In the genomic region with DNA sequence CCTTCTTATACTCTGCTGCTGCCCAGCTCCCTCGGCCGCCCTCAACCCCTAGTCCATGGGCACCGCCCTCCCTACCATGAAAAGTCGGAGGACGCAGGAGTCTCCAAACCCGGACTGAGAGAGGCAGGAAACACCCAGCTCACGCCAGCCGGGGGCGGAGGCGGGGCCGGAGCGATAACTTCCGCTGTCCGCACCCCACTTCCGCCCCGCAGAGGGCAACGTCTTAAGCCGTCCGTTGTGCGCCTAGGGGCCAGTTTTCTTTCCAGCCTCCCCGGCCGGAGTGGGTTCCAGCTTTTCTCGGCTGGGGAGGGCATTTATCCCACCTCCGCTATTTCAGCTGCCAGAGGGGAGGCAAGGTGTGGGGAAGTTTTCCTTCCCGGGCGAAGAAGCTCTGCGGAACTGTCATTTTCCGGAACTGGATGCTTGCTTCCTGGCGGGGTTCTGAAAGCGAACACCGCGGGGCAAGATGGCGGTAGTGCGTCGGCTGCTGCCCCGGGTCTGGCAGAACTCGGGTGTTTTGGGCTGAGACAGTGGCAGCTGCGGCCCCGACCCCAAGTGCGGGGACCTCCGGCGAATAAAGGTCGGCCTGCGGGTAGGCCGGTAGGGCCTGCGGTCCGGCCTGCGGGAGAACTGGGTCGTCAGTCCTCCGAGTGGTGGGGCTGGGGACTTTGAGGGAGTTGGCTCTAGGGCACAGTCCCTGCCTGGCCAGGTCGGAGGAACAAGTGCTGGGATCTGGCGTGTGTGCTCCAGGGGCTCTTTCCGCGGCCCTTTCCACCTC, we compare ENCODE assay signal across 8 cellular contexts.
DNase-seq lines count a peak whose midpoint lies in the region; ATAC-seq and TF ChIP-seq lines count a peak whose summit lies in the region.

A gene with protein sequence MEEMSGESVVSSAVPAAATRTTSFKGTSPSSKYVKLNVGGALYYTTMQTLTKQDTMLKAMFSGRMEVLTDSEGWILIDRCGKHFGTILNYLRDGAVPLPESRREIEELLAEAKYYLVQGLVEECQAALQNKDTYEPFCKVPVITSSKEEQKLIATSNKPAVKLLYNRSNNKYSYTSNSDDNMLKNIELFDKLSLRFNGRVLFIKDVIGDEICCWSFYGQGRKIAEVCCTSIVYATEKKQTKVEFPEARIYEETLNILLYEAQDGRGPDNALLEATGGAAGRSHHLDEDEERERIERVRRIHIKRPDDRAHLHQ (minus strand): TSS at position 116 of the 778 bp plus-strand sequence. CDS start 38 bp downstream, at position 78.
A gene with protein sequence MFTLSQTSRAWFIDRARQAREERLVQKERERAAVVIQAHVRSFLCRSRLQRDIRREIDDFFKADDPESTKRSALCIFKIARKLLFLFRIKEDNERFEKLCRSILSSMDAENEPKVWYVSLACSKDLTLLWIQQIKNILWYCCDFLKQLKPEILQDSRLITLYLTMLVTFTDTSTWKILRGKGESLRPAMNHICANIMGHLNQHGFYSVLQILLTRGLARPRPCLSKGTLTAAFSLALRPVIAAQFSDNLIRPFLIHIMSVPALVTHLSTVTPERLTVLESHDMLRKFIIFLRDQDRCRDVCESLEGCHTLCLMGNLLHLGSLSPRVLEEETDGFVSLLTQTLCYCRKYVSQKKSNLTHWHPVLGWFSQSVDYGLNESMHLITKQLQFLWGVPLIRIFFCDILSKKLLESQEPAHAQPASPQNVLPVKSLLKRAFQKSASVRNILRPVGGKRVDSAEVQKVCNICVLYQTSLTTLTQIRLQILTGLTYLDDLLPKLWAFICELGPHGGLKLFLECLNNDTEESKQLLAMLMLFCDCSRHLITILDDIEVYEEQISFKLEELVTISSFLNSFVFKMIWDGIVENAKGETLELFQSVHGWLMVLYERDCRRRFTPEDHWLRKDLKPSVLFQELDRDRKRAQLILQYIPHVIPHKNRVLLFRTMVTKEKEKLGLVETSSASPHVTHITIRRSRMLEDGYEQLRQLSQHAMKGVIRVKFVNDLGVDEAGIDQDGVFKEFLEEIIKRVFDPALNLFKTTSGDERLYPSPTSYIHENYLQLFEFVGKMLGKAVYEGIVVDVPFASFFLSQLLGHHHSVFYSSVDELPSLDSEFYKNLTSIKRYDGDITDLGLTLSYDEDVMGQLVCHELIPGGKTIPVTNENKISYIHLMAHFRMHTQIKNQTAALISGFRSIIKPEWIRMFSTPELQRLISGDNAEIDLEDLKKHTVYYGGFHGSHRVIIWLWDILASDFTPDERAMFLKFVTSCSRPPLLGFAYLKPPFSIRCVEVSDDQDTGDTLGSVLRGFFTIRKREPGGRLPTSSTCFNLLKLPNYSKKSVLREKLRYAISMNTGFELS (plus strand): TSS at position 450 of the 778 bp plus-strand sequence. CDS start 5,918 bp downstream, outside the sequence.

- peak; percentile 91 for TF ChIP-seq POLR2A in GM19193 (IDR thresholded peaks at IDR 0.05; ENCODE audit: extremely low read depth, insufficient read depth, insufficient read length)

- ATAC-seq in HG03378 (IDR thresholded peaks at IDR 0.05; ENCODE audit: unreplicated experiment) = peak; percentile 76

- peak; percentile 97 for DNase-seq in AG20443 (ENCODE audit: low spot score)
- peak; percentile 68 for DNase-seq in NCI-H446 treated with DMSO at 0.1 percent for 48 hours (lab: John Stamatoyannopoulos, UW)
- peak; percentile 67 for DNase-seq in activated CD4-positive, CD25-positive, alpha-beta regulatory T cell treated with anti-CD3 and anti-CD28 coated beads, Interleukin-2, amount 50 U/mL, for 16 hours (ENCODE audit: low read depth, low spot score)
- DNase-seq in caudate nucleus (lab: John Stamatoyannopoulos, UW) = peak; percentile 36 to 93 (median 77)
- peak; percentile 97 for DNase-seq in islet precursor cell
- peak; percentile 82 for DNase-seq in stimulated activated CD4-positive, alpha-beta T cell treated with anti-CD3 and anti-CD28 coated beads, Interleukin-12 subunit alpha, Interleukin-12 subunit beta, amount 100 ng/mL, for 4 hours

- peak within 1 kb of the TSS; percentile 95 for H3K27ac ChIP-seq in caudate nucleus (ENCODE audit: low read depth, low read length)

Comparison
In these comparisons a context has a peak if more than half of its experiments do, and no peak if none do; other contexts are left out.
1. Peak in every context shown above with its lines: DNase-seq, ATAC-seq and H3K27ac ChIP-seq.